Comparison of ENCODE assay signal across 8 cellular contexts in genomic region chr9:113219972-113220371, GRCh38. TPM values are rescaled to one million over a fixed set of nuclear protein-coding genes. Genes with fewer than 3 reads are reported as not detected.
DNase-seq lines count a peak whose midpoint lies in the region; ATAC-seq and TF ChIP-seq lines count a peak whose summit lies in the region.

No MANE protein-coding gene starts in this region.

- H3K27ac Mint-ChIP-seq in activated naive CD4-positive, alpha-beta T cell treated with anti-CD3 and anti-CD28 coated beads, Interleukin-2, amount 10 ng/mL, durations not matched to agents 7 days and 5 days: peak overlapping the region; percentile 92

- H3K4me1 ChIP-seq in upper lobe of right lung: peaks cover 47% of the 10 kb centered on the region

- peak overlapping the region; percentile 77 for H3K4me3 ChIP-seq in upper lobe of right lung

- no peaks in the 10 kb centered on the region for H3K9me3 Mint-ChIP-seq in activated naive CD4-positive, alpha-beta T cell treated with anti-CD3 and anti-CD28 coated beads, Interleukin-2, amount 10 ng/mL, durations not matched to agents 7 days and 5 days

- no peaks in the 10 kb centered on the region for H3K9me3 ChIP-seq in upper lobe of right lung

- no peak for TF ChIP-seq CTCF in upper lobe of right lung (IDR thresholded peaks at IDR 0.05)

- CTCF ChIA-PET in activated naive CD4-positive, alpha-beta T cell treated with anti-CD3 and anti-CD28 coated beads, Interleukin-2, amount 10 ng/mL, durations not matched to agents 7 days and 5 days (lab: Charles Lee): interaction anchor here (1.0 to 3.7 kb wide), 4 partner anchors 55 to 438 kb away, joined by 3 to 19 read pairs (median 4); partner anchors contain the start of genes CDC26, PRPF4 and SLC31A2

- peaks cover 18% of the 10 kb centered on the region for H3K36me3 Mint-ChIP-seq in activated naive CD4-positive, alpha-beta T cell treated with anti-CD3 and anti-CD28 coated beads, Interleukin-2, amount 10 ng/mL, durations not matched to agents 7 days and 5 days

- intact Hi-C loops in upper lobe of right lung (cut with DNase I): no loop called here

- peak overlapping the region; percentile 33 for H3K27ac ChIP-seq in layer of hippocampus (ENCODE audit: low read depth, low read length)
- H3K27ac ChIP-seq in upper lobe of right lung: peak overlapping the region; percentile 88

- peaks cover 53% of the 10 kb centered on the region for H3K4me1 Mint-ChIP-seq in activated naive CD4-positive, alpha-beta T cell treated with anti-CD3 and anti-CD28 coated beads, Interleukin-2, amount 10 ng/mL, durations not matched to agents 7 days and 5 days

- ATAC-seq in GM19463 (IDR thresholded peaks at IDR 0.05; ENCODE audit: unreplicated experiment): peak; percentile 50
- peak; percentile 52 for ATAC-seq in HG03521 (IDR thresholded peaks at IDR 0.05; ENCODE audit: unreplicated experiment)
- no peak for ATAC-seq in upper lobe of right lung

- no peaks in the 10 kb centered on the region for H3K27me3 Mint-ChIP-seq in activated naive CD4-positive, alpha-beta T cell treated with anti-CD3 and anti-CD28 coated beads, Interleukin-2, amount 10 ng/mL, durations not matched to agents 7 days and 5 days

- H3K4me3 Mint-ChIP-seq in activated naive CD4-positive, alpha-beta T cell treated with anti-CD3 and anti-CD28 coated beads, Interleukin-2, amount 10 ng/mL, durations not matched to agents 7 days and 5 days: peak overlapping the region; percentile 85

- DNase-seq in EH (ENCODE audit: low read depth) (peak; percentile 87), upper lobe of right lung (no peak), GM19238 (ENCODE audit: insufficient read length, low spot score) (no peak)
- DNase-seq in activated naive CD4-positive, alpha-beta T cell treated with anti-CD3 and anti-CD28 coated beads, Interleukin-2, amount 10 ng/mL, durations not matched to agents 7 days and 5 days: no peak
- no peak for DNase-seq in effector CD4-positive, alpha-beta T cell

- H3K36me3 ChIP-seq in upper lobe of right lung: no peaks in the 10 kb centered on the region

- no peaks in the 10 kb centered on the region for H3K27me3 ChIP-seq in layer of hippocampus (ENCODE audit: control insufficient read depth, insufficient read depth, low read length)
- no peaks in the 10 kb centered on the region for H3K27me3 ChIP-seq in upper lobe of right lung

RNA-seq across cellular contexts. Expression of gene FKBP15, which starts 1.1 kb away (rescaled TPM):
- 60.6 TPM for total RNA-seq in upper lobe of right lung

RNA-seq across cellular contexts. Expression of gene SLC31A1, which starts 1.4 kb away (rescaled TPM):
- 43.4 TPM for total RNA-seq in upper lobe of right lung

RNA-seq across cellular contexts. Expression of gene CDC26, which starts 55.4 kb away (rescaled TPM):
- total RNA-seq in upper lobe of right lung: 29.5 TPM

RNA-seq across cellular contexts. Expression of gene PRPF4, which starts 55.5 kb away (rescaled TPM):
- 13.2 TPM for total RNA-seq in upper lobe of right lung
